25 cellular contexts compared by ENCODE assay signal in genomic region chr14:106067935-106068334, GRCh38.
"Had no signal": no experiment of that assay in that cellular context is flagged by ENCODE, and none has a peak within 500 bp of the region (broad histone marks: within the 10 kb centered on the region; RNA-seq: fewer than 3 reads in every experiment).

No MANE protein-coding gene starts in this region.

- H3K27ac ChIP-seq: breast epithelium, ovary, right lobe of liver, tibial nerve, VCaP had no signal

- DNase-seq: activated CD4-positive, alpha-beta memory T cell treated with anti-CD3 and anti-CD28 coated beads for 36 hours; activated CD4-positive, alpha-beta T cell treated with anti-CD3 and anti-CD28 coated beads for 48 hours; activated naive CD4-positive, alpha-beta T cell; activated T-cell treated with anti-CD3 and anti-CD28 coated beads, Interleukin-2, amount 50 U/mL, for 4 hours; central memory CD4-positive, alpha-beta T cell; endodermal cell; foreskin fibroblast; head of caudate nucleus; hippocampal formation; left cardiac atrium; left ventricle myocardium superior; ovary; right lobe of liver; stimulated activated CD4-positive, alpha-beta T cell treated with anti-CD3 and anti-CD28 coated beads, Interleukin-12 subunit alpha, Interleukin-12 subunit beta, amount 100 ng/mL, for 4 hours; stimulated activated CD4-positive, alpha-beta T cell treated with anti-CD3 and anti-CD28 coated beads, Interleukin-4, amount 100 ng/mL, for 24 hours; T-helper 1 cell had no signal

- H3K9me3 Mint-ChIP-seq: activated CD4-positive, alpha-beta memory T cell treated with anti-CD3 and anti-CD28 coated beads for 36 hours; activated T-cell treated with anti-CD3 and anti-CD28 coated beads, Interleukin-2, amount 50 U/mL, for 4 hours; activated T-helper 2 cell treated with anti-CD3 and anti-CD28 coated beads, Interferon-gamma antibody, Interleukin-2, Interleukin-4, amounts not matched to agents 10 μg/mL and 5 μg/mL and 100 μg/mL, durations not matched to agents 14 hours and 24 hours and 36 hours; dendritic cell treated with granulocyte-macrophage colony-stimulating factor and Interleukin-4, amounts not matched to agents 40 ng/mL and 50 ng/mL, for 4 days; stimulated activated memory B cell treated with anti-CD40 and anti-IgM and Interleukin-4, amounts not matched to agents 10 μg/mL and 1 μg/mL and 100 μg/mL, for 72 hours; T-helper 2 cell treated with Interferon-gamma antibody and Interleukin-4, amounts not matched to agents 5 μg/mL and 100 μg/mL, for 36 hours had no signal

- H3K4me1 Mint-ChIP-seq: endodermal cell; stimulated activated memory B cell treated with anti-CD40 and anti-IgM and Interleukin-4, amounts not matched to agents 10 μg/mL and 1 μg/mL and 100 μg/mL, for 72 hours had no signal

- H3K9me3 ChIP-seq: breast epithelium, ovary, right lobe of liver, tibial nerve had no signal

- H3K27ac Mint-ChIP-seq: activated CD4-positive, alpha-beta memory T cell treated with anti-CD3 and anti-CD28 coated beads for 36 hours; activated T-helper 2 cell treated with anti-CD3 and anti-CD28 coated beads, Interferon-gamma antibody, Interleukin-2, Interleukin-4, amounts not matched to agents 10 μg/mL and 5 μg/mL and 100 μg/mL, durations not matched to agents 14 hours and 24 hours and 36 hours; dendritic cell treated with granulocyte-macrophage colony-stimulating factor and Interleukin-4, amounts not matched to agents 40 ng/mL and 50 ng/mL, for 4 days; endodermal cell; progenitor cell of endocrine pancreas; stimulated activated memory B cell treated with anti-CD40 and anti-IgM and Interleukin-4, amounts not matched to agents 10 μg/mL and 1 μg/mL and 100 μg/mL, for 72 hours; T-helper 2 cell treated with Interferon-gamma antibody and Interleukin-4, amounts not matched to agents 5 μg/mL and 100 μg/mL, for 36 hours had no signal

- H3K27me3 ChIP-seq: ovary, right lobe of liver, tibial nerve had no signal

- ATAC-seq: activated T-cell treated with anti-CD3 and anti-CD28 coated beads, Interleukin-2, amount 50 U/mL, for 4 hours; esophagus mucosa; left cardiac atrium; left ventricle myocardium superior; right lobe of liver; stimulated activated memory B cell treated with anti-CD40 and anti-IgM and Interleukin-4, amounts not matched to agents 10 μg/mL and 1 μg/mL and 100 μg/mL, for 72 hours had no signal

- H3K36me3 ChIP-seq: breast epithelium, ovary, right lobe of liver, tibial nerve had no signal

- H3K36me3 Mint-ChIP-seq: activated CD4-positive, alpha-beta memory T cell treated with anti-CD3 and anti-CD28 coated beads for 36 hours; stimulated activated memory B cell treated with anti-CD40 and anti-IgM and Interleukin-4, amounts not matched to agents 10 μg/mL and 1 μg/mL and 100 μg/mL, for 72 hours had no signal

- H3K4me3 ChIP-seq: breast epithelium, ovary, right lobe of liver, tibial nerve had no signal

- H3K27me3 Mint-ChIP-seq: progenitor cell of endocrine pancreas had no signal

- H3K4me3 Mint-ChIP-seq: activated CD4-positive, alpha-beta memory T cell treated with anti-CD3 and anti-CD28 coated beads for 36 hours; activated T-cell treated with anti-CD3 and anti-CD28 coated beads, Interleukin-2, amount 50 U/mL, for 4 hours; dendritic cell treated with granulocyte-macrophage colony-stimulating factor and Interleukin-4, amounts not matched to agents 40 ng/mL and 50 ng/mL, for 4 days; endodermal cell; stimulated activated memory B cell treated with anti-CD40 and anti-IgM and Interleukin-4, amounts not matched to agents 10 μg/mL and 1 μg/mL and 100 μg/mL, for 72 hours; T-helper 2 cell treated with Interferon-gamma antibody and Interleukin-4, amounts not matched to agents 5 μg/mL and 100 μg/mL, for 36 hours had no signal

- H3K4me1 ChIP-seq: breast epithelium, right lobe of liver, tibial nerve had no signal
